ENCODE assay signal across 1 cellular context in genomic region chr20:4961746-4962145, GRCh38.
TF ChIP-seq lines count a peak whose summit lies in the region.

No MANE protein-coding gene starts in this region.

TF ChIP-seq in liver, 16 proteins besides CTCF, POLR2A, EP300 and RAD21 (continued from another document):
- TF ChIP-seq MAX (IDR thresholded peaks at IDR 0.05) (peak; percentile 88), HNF4A (conservative IDR thresholded peaks at IDR 0.05) (peak; percentile 89 to 96), NR2F2 (IDR thresholded peaks at IDR 0.05) (peak; percentile 55), RXRA (IDR thresholded peaks at IDR 0.05) (peak; percentile 98), FOXA2 (IDR thresholded peaks at IDR 0.05) (peak; percentile 84), ATF3 (IDR thresholded peaks at IDR 0.05) (peak; percentile 89), YY1 (IDR thresholded peaks at IDR 0.05) (peak; percentile 79), JUND (IDR thresholded peaks at IDR 0.05) (peak; percentile 79 to 80)
